ENCODE assay signal across 26 cellular contexts in genomic region chr14:91503000-91503504, GRCh38. TPM values are rescaled to one million over a fixed set of nuclear protein-coding genes. Genes with fewer than 3 reads are reported as not detected.
A peak's percentile ranks its signal among the peaks of the same experiment; 100 is the strongest.
DNase-seq lines count a peak whose midpoint lies in the region; ATAC-seq and TF ChIP-seq lines count a peak whose summit lies in the region.
"Had no signal": no experiment of that assay in that cellular context is flagged by ENCODE, and none has a peak within 500 bp of the region (broad histone marks: within the 10 kb centered on the region; RNA-seq: fewer than 3 reads in every experiment).

No MANE protein-coding gene starts in this region.

- H3K79me1 ChIP-seq in trophoblast cell (ENCODE audit: low read length): no peaks in the 10 kb centered on the region

- POLR2A ChIA-PET in activated CD8-positive, alpha-beta T cell treated with anti-CD3 and anti-CD28 coated beads for 36 hours (lab: Charles Lee): interaction anchor here (1.2 kb wide), 1 partner anchor 15 kb away, joined by 3 read pairs; no protein-coding TSS in a partner anchor
- POLR2A ChIA-PET in activated CD8-positive, alpha-beta T cell treated with anti-CD3 and anti-CD28 coated beads, Interleukin-2, amount 10 ng/mL, durations not matched to agents 7 days and 5 days (lab: Charles Lee): interaction anchor here (0.7 to 2.8 kb wide), 3 partner anchors 7 to 618 kb away, joined by 3 to 13 read pairs (median 7); partner anchors contain the start of genes CPSF2, NDUFB1 and PPP4R3A
- POLR2A ChIA-PET in HEK293 (lab: Yijun Ruan, JAX): no interaction called here

- H3K4me1 ChIP-seq in HEK293 (ENCODE audit: control insufficient read depth, insufficient read depth, low read length) (no peaks in the 10 kb centered on the region), trophoblast cell (ENCODE audit: control insufficient read depth in 1 of 2, insufficient read depth in 2 of 2, low read length in 2 of 2) (peaks cover 2 to 5% of the 10 kb centered on the region in 2 experiments), lower lobe of right lung (peaks cover 68% of the 10 kb centered on the region)

- peaks cover 33% of the 10 kb centered on the region for H3K79me2 ChIP-seq in trophoblast cell (ENCODE audit: control insufficient read depth, insufficient read depth, low read length, poor library complexity)

- H3K4me3 Mint-ChIP-seq in activated CD8-positive, alpha-beta T cell treated with anti-CD3 and anti-CD28 coated beads for 36 hours: no peak overlapping the region
- no peak overlapping the region for H3K4me3 Mint-ChIP-seq in activated CD8-positive, alpha-beta T cell treated with anti-CD3 and anti-CD28 coated beads, Interleukin-2, amount 10 ng/mL, durations not matched to agents 7 days and 5 days
- no peak overlapping the region for H3K4me3 Mint-ChIP-seq in dendritic cell treated with granulocyte-macrophage colony-stimulating factor and Interleukin-4, amounts not matched to agents 40 ng/mL and 50 ng/mL, for 4 days
- H3K4me3 Mint-ChIP-seq: GM23338 had no signal

- H2BK120ac ChIP-seq in trophoblast cell (ENCODE audit: insufficient read depth, low read length, poor library complexity): no peak overlapping the region

- intact Hi-C loops in activated CD8-positive, alpha-beta T cell treated with anti-CD3 and anti-CD28 coated beads for 36 hours (cut with micrococcal nuclease): no loop called here
- intact Hi-C loops in dendritic cell treated with granulocyte-macrophage colony-stimulating factor and Interleukin-4, amounts not matched to agents 40 ng/mL and 50 ng/mL, for 4 days (cut with micrococcal nuclease): no loop called here
- intact Hi-C loops in lower lobe of right lung (cut with DNase I): no loop called here

- no peak for ATAC-seq in activated CD8-positive, alpha-beta T cell treated with anti-CD3 and anti-CD28 coated beads for 36 hours
- ATAC-seq in activated CD8-positive, alpha-beta T cell treated with anti-CD3 and anti-CD28 coated beads, Interleukin-2, amount 10 ng/mL, durations not matched to agents 7 days and 5 days: no peak
- ATAC-seq in HG02852 (IDR thresholded peaks at IDR 0.05; ENCODE audit: unreplicated experiment): no peak
- no peak for ATAC-seq in lower lobe of right lung
- ATAC-seq: body of pancreas, GM23338 had no signal

- H3K14ac ChIP-seq in trophoblast cell (ENCODE audit: low read length): no peak overlapping the region

- no CpG with 5 or more reads among the region's 4 CpGs for WGBS in trophoblast cell (ENCODE audit: extremely low coverage, insufficient coverage, insufficient read length)

- TF ChIP-seq CTCF in activated CD8-positive, alpha-beta T cell treated with anti-CD3 and anti-CD28 coated beads for 36 hours (IDR thresholded peaks at IDR 0.05): no peak
- TF ChIP-seq CTCF in HEK293 (tag by site-specific recombination; IDR thresholded peaks at IDR 0.05) (no peak), lower lobe of right lung (IDR thresholded peaks at IDR 0.05) (no peak)

- H3K9me3 Mint-ChIP-seq in activated CD8-positive, alpha-beta T cell treated with anti-CD3 and anti-CD28 coated beads for 36 hours: no peaks in the 10 kb centered on the region
- H3K9me3 Mint-ChIP-seq in activated CD8-positive, alpha-beta T cell treated with anti-CD3 and anti-CD28 coated beads, Interleukin-2, amount 10 ng/mL, durations not matched to agents 7 days and 5 days (ENCODE audit: insufficient read depth): no peaks in the 10 kb centered on the region
- H3K9me3 Mint-ChIP-seq in dendritic cell treated with granulocyte-macrophage colony-stimulating factor and Interleukin-4, amounts not matched to agents 40 ng/mL and 50 ng/mL, for 4 days: no peaks in the 10 kb centered on the region
- H3K9me3 Mint-ChIP-seq: GM23338 had no signal

- peaks cover 68% of the 10 kb centered on the region for H3K36me3 Mint-ChIP-seq in activated CD8-positive, alpha-beta T cell treated with anti-CD3 and anti-CD28 coated beads for 36 hours (ENCODE audit: low read depth)
- peaks cover 65% of the 10 kb centered on the region for H3K36me3 Mint-ChIP-seq in activated CD8-positive, alpha-beta T cell treated with anti-CD3 and anti-CD28 coated beads, Interleukin-2, amount 10 ng/mL, durations not matched to agents 7 days and 5 days (ENCODE audit: low read depth)
- peaks cover 67% of the 10 kb centered on the region for H3K36me3 Mint-ChIP-seq in dendritic cell treated with granulocyte-macrophage colony-stimulating factor and Interleukin-4, amounts not matched to agents 40 ng/mL and 50 ng/mL, for 4 days (ENCODE audit: low read depth)

- no peak overlapping the region for H4K12ac ChIP-seq in trophoblast cell (ENCODE audit: low read depth, low read length)

- no peaks in the 10 kb centered on the region for H3K27me3 Mint-ChIP-seq in activated CD8-positive, alpha-beta T cell treated with anti-CD3 and anti-CD28 coated beads for 36 hours
- H3K27me3 Mint-ChIP-seq in activated CD8-positive, alpha-beta T cell treated with anti-CD3 and anti-CD28 coated beads, Interleukin-2, amount 10 ng/mL, durations not matched to agents 7 days and 5 days (ENCODE audit: low read depth): no peaks in the 10 kb centered on the region
- no peaks in the 10 kb centered on the region for H3K27me3 Mint-ChIP-seq in dendritic cell treated with granulocyte-macrophage colony-stimulating factor and Interleukin-4, amounts not matched to agents 40 ng/mL and 50 ng/mL, for 4 days
- H3K27me3 Mint-ChIP-seq: activated naive CD8-positive, alpha-beta T cell had no signal

- H4K91ac ChIP-seq in trophoblast cell (ENCODE audit: low read depth, low read length): no peak overlapping the region

- no peak overlapping the region for H2BK5ac ChIP-seq in trophoblast cell (ENCODE audit: low read depth, low read length, poor library complexity)

- no peak overlapping the region for H3K23ac ChIP-seq in trophoblast cell (ENCODE audit: low read length)

- no peak overlapping the region for H3K4me3 ChIP-seq in HEK293 (ENCODE audit: low read depth, low read length)
- no peak overlapping the region for H3K4me3 ChIP-seq in trophoblast cell (ENCODE audit: low read depth, low read length)
- no peak overlapping the region for H3K4me3 ChIP-seq in lower lobe of right lung
- H3K4me3 ChIP-seq: body of pancreas, GM23338, spleen, stomach, transverse colon had no signal

- peak overlapping the region; percentile 53 for H3K27ac Mint-ChIP-seq in activated CD8-positive, alpha-beta T cell treated with anti-CD3 and anti-CD28 coated beads for 36 hours
- no peak overlapping the region for H3K27ac Mint-ChIP-seq in activated CD8-positive, alpha-beta T cell treated with anti-CD3 and anti-CD28 coated beads, Interleukin-2, amount 10 ng/mL, durations not matched to agents 7 days and 5 days
- H3K27ac Mint-ChIP-seq in dendritic cell treated with granulocyte-macrophage colony-stimulating factor and Interleukin-4, amounts not matched to agents 40 ng/mL and 50 ng/mL, for 4 days: peak overlapping the region; percentile 28
- H3K27ac Mint-ChIP-seq: GM23338 had no signal

- peak overlapping the region; percentile 100 for H3K4ac ChIP-seq in trophoblast cell (ENCODE audit: low read depth, low read length)

- no peak overlapping the region for H3K9ac ChIP-seq in trophoblast cell (ENCODE audit: low read length)

- H3K4me2 ChIP-seq in trophoblast cell (ENCODE audit: low read length): no peak overlapping the region
- H3K4me2 ChIP-seq: GM23338 had no signal

- H2AK5ac ChIP-seq in trophoblast cell (ENCODE audit: low read length): no peak overlapping the region

- H3K36me3 ChIP-seq in HEK293 (ENCODE audit: control insufficient read depth in 2 of 2, insufficient read depth in 1 of 2, low read length in 2 of 2) (peaks cover 36 to 39% of the 10 kb centered on the region in 2 experiments; a peak in 2 of 3 replicates), trophoblast cell (ENCODE audit: control insufficient read depth in 1 of 2, insufficient read depth in 2 of 2, low read length in 2 of 2) (peaks cover 22 to 28% of the 10 kb centered on the region in 2 experiments), lower lobe of right lung (peaks cover 53% of the 10 kb centered on the region)

- DNase-seq in activated CD8-positive, alpha-beta T cell treated with anti-CD3 and anti-CD28 coated beads for 36 hours: no peak
- no peak for DNase-seq in activated CD8-positive, alpha-beta T cell treated with anti-CD3 and anti-CD28 coated beads, Interleukin-2, amount 10 ng/mL, durations not matched to agents 7 days and 5 days
- no peak for DNase-seq in trophoblast cell
- DNase-seq in lower lobe of right lung: no peak
- DNase-seq in NCI-H1694 treated with DMSO at 0.1 percent for 48 hours (lab: John Stamatoyannopoulos, UW): no peak
- DNase-seq: activated CD4-positive, alpha-beta T cell treated with anti-CD3 and anti-CD28 coated beads, Interleukin-2, amount 50 U/mL, for 48 hours; activated T-cell treated with anti-CD3 and anti-CD28 coated beads, Interleukin-2, amount 50 U/mL, for 1 hour; body of pancreas; effector CD8-positive, alpha-beta T cell; foreskin melanocyte; hippocampal formation; NCI-H1105; NCI-H2107; nucleus accumbens; retina; spleen; stimulated activated CD4-positive, alpha-beta T cell treated with anti-CD3 and anti-CD28 coated beads, Interleukin-4, amount 100 ng/mL, for 4 hours; stomach; T-helper 2 cell; transverse colon had no signal

- H3K4me1 Mint-ChIP-seq in activated CD8-positive, alpha-beta T cell treated with anti-CD3 and anti-CD28 coated beads for 36 hours (ENCODE audit: low read depth): peaks cover 57% of the 10 kb centered on the region
- peaks cover 57% of the 10 kb centered on the region for H3K4me1 Mint-ChIP-seq in activated CD8-positive, alpha-beta T cell treated with anti-CD3 and anti-CD28 coated beads, Interleukin-2, amount 10 ng/mL, durations not matched to agents 7 days and 5 days (ENCODE audit: low read depth)
- peaks cover 52% of the 10 kb centered on the region for H3K4me1 Mint-ChIP-seq in dendritic cell treated with granulocyte-macrophage colony-stimulating factor and Interleukin-4, amounts not matched to agents 40 ng/mL and 50 ng/mL, for 4 days (ENCODE audit: low read depth)

- H3K18ac ChIP-seq in trophoblast cell (ENCODE audit: low read length): no peak overlapping the region

- no peaks in the 10 kb centered on the region for H3K27me3 ChIP-seq in trophoblast cell (ENCODE audit: insufficient read depth, low read length)
- H3K27me3 ChIP-seq in lower lobe of right lung (ENCODE audit: low read depth): no peaks in the 10 kb centered on the region
- H3K27me3 ChIP-seq: body of pancreas, spleen, stomach, transverse colon had no signal

- CTCF ChIA-PET in activated CD8-positive, alpha-beta T cell treated with anti-CD3 and anti-CD28 coated beads for 36 hours (lab: Charles Lee): no interaction called here
- CTCF ChIA-PET in activated CD8-positive, alpha-beta T cell treated with anti-CD3 and anti-CD28 coated beads, Interleukin-2, amount 10 ng/mL, durations not matched to agents 7 days and 5 days (lab: Charles Lee): interaction anchor here (0.7 kb wide), 1 partner anchor 23 kb away, joined by 4 read pairs; no protein-coding TSS in a partner anchor
- CTCF ChIA-PET in HEK293 (lab: Yijun Ruan, JAX): no interaction called here

- H4K8ac ChIP-seq in trophoblast cell (ENCODE audit: low read depth, low read length): no peak overlapping the region

- H3K9me3 ChIP-seq in HEK293 (ENCODE audit: control insufficient read depth, insufficient read depth, low read depth, low read length): no peaks in the 10 kb centered on the region; the same call in 1 of the 2 replicates
- H3K9me3 ChIP-seq in trophoblast cell (ENCODE audit: insufficient read depth, low read depth, low read length): no peaks in the 10 kb centered on the region
- no peaks in the 10 kb centered on the region for H3K9me3 ChIP-seq in lower lobe of right lung
- H3K9me3 ChIP-seq: body of pancreas, spleen, stomach, transverse colon had no signal

- H2AFZ ChIP-seq in trophoblast cell (ENCODE audit: insufficient read depth, low read length, poor library complexity): peak overlapping the region; percentile 41
- H2AFZ ChIP-seq: GM23338 had no signal

- no peak overlapping the region for H2BK12ac ChIP-seq in trophoblast cell (ENCODE audit: low read length)

- H3K27ac ChIP-seq in HEK293 (ENCODE audit: extremely low read depth, low read depth, low read length) (no peak overlapping the region), trophoblast cell (ENCODE audit: low read depth, low read length) (no peak overlapping the region), lower lobe of right lung (no peak overlapping the region)
- H3K27ac ChIP-seq: body of pancreas, stomach, transverse colon, VCaP had no signal

RNA-seq across cellular contexts. Expression of gene PPP4R3A, which starts 7.1 kb away (rescaled TPM):
- total RNA-seq in activated CD8-positive, alpha-beta T cell treated with anti-CD3 and anti-CD28 coated beads for 36 hours: 100 to 1,000 TPM; 106 to 111 TPM
- 100 to 1,000 TPM; 121 to 129 TPM for total RNA-seq in activated CD8-positive, alpha-beta T cell treated with anti-CD3 and anti-CD28 coated beads, Interleukin-2, amount 10 ng/mL, durations not matched to agents 7 days and 5 days
- 102 and 103 TPM in 2 replicates for polyA plus RNA-seq in trophoblast cell (2013)
- total RNA-seq in lower lobe of right lung: 85.4 TPM
